15 cellular contexts compared by ENCODE assay signal in the genomic region with DNA sequence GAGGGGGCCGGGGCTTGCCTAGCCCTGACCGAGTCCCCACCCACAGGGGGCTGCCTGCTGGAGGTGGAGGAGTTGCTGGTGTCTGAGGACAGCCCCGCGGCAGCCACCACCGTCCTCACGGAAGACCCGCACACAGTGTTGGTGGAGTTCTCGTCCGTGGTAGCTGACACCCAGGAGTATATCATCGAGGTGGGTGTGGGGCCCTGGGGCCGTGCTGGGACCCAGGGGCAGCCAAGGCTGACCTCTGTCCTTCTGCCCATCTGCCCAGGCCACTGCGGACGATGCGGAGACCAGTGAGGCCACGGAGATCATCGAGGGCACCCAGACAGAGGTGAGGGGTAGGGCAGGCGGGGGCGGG.
"Had no signal": no experiment of that assay in that cellular context is flagged by ENCODE, and none has a peak within 500 bp of the region (broad histone marks: within the 10 kb centered on the region; RNA-seq: fewer than 3 reads in every experiment).

No MANE protein-coding gene starts in this region.

- H3K27ac ChIP-seq: KMS-11, RWPE1 had no signal

- H3K9ac ChIP-seq: KMS-11 had no signal

- DNase-seq: IMR-90; Kasumi-1; MM.1S; NCI-H1048; NCI-H1105; NCI-H1436 treated with DMSO at 0.1 percent for 48 hours; NCI-H1694; NCI-H446 treated with DMSO at 0.1 percent for 48 hours; NCI-H82; NK-92 treated with Interleukin-12 subunit alpha and Interleukin-12 subunit beta, amount 100 ng/mL, for 24 hours; OCI-M1; SHP77 had no signal

- H3K4me2 ChIP-seq: KMS-11 had no signal

- FAIRE-seq: RCC 7860 had no signal
